18 cellular contexts compared by ENCODE assay signal in the genomic region with DNA sequence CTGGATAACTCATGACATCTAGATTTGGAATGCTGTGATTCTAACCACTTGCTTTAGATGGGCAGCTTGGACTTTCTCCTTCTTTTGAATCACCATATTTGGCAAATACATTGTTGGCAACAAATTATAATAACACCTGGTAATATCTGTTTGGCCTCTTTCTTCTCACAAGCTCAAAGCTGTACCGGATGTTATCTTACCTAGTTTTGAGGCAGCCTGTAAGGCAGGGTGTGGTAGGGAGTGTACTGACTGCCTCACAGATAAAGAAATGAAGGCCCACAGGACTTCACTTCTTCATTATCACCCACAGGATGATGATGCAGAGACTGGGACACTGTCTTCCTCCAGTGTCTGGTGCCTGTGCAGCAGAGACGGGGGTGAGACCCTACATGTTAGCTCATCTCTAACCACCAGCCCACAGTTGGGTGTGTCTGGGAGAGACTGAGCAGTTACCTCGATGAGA. TPM values are rescaled to one million over a fixed set of nuclear protein-coding genes. Genes with fewer than 3 reads are reported as not detected.
DNase-seq lines count a peak whose midpoint lies in the region; ATAC-seq lines count a peak whose summit lies in the region.
"Had no signal": no experiment of that assay in that cellular context is flagged by ENCODE, and none has a peak within 500 bp of the region (broad histone marks: within the 10 kb centered on the region; RNA-seq: fewer than 3 reads in every experiment).

No MANE protein-coding gene starts in this region.

- H3K4me1 Mint-ChIP-seq in CD4-positive, alpha-beta memory T cell = peaks cover 4 to 17% (median 10%) of the 10 kb centered on the region in 4 donors
- peaks cover 4% of the 10 kb centered on the region for H3K4me1 Mint-ChIP-seq in activated CD4-positive, alpha-beta T cell treated with anti-CD3 and anti-CD28 coated beads, Interleukin-2, amount 10 ng/mL, durations not matched to agents 7 days and 5 days
- peaks cover 5% of the 10 kb centered on the region for H3K4me1 Mint-ChIP-seq in activated T-helper 2 cell treated with anti-CD3 and anti-CD28 coated beads, Interferon-gamma antibody, Interleukin-2, Interleukin-4, amounts not matched to agents 10 μg/mL and 5 μg/mL and 100 μg/mL, durations not matched to agents 14 hours and 24 hours and 36 hours (ENCODE audit: low read depth)

- peak; percentile 69 for ATAC-seq in esophagus mucosa
- ATAC-seq: left lung, psoas muscle had no signal

- H3K36me3 Mint-ChIP-seq in CD4-positive, alpha-beta memory T cell = peaks cover 3 to 24% of the 10 kb centered on the region in 2 donors
- H3K36me3 Mint-ChIP-seq in activated CD4-positive, alpha-beta T cell treated with anti-CD3 and anti-CD28 coated beads, Interleukin-2, amount 10 ng/mL, durations not matched to agents 7 days and 5 days (ENCODE audit: low read depth) = no peaks in the 10 kb centered on the region
- no peaks in the 10 kb centered on the region for H3K36me3 Mint-ChIP-seq in activated T-helper 2 cell treated with anti-CD3 and anti-CD28 coated beads, Interferon-gamma antibody, Interleukin-2, Interleukin-4, amounts not matched to agents 10 μg/mL and 5 μg/mL and 100 μg/mL, durations not matched to agents 14 hours and 24 hours and 36 hours (ENCODE audit: low read depth)

- no peaks in the 10 kb centered on the region for H3K27me3 Mint-ChIP-seq in CD4-positive, alpha-beta memory T cell
- no peaks in the 10 kb centered on the region for H3K27me3 Mint-ChIP-seq in activated CD4-positive, alpha-beta T cell treated with anti-CD3 and anti-CD28 coated beads, Interleukin-2, amount 10 ng/mL, durations not matched to agents 7 days and 5 days
- H3K27me3 Mint-ChIP-seq in activated T-helper 2 cell treated with anti-CD3 and anti-CD28 coated beads, Interferon-gamma antibody, Interleukin-2, Interleukin-4, amounts not matched to agents 10 μg/mL and 5 μg/mL and 100 μg/mL, durations not matched to agents 14 hours and 24 hours and 36 hours (ENCODE audit: low read depth) = no peaks in the 10 kb centered on the region

- H3K27ac Mint-ChIP-seq in CD4-positive, alpha-beta memory T cell = peak overlapping the region; percentile 15 to 89 (median 79)
- peak overlapping the region; percentile 54 for H3K27ac Mint-ChIP-seq in activated CD4-positive, alpha-beta T cell treated with anti-CD3 and anti-CD28 coated beads, Interleukin-2, amount 10 ng/mL, durations not matched to agents 7 days and 5 days
- no peak overlapping the region for H3K27ac Mint-ChIP-seq in activated T-helper 2 cell treated with anti-CD3 and anti-CD28 coated beads, Interferon-gamma antibody, Interleukin-2, Interleukin-4, amounts not matched to agents 10 μg/mL and 5 μg/mL and 100 μg/mL, durations not matched to agents 14 hours and 24 hours and 36 hours
- H3K27ac Mint-ChIP-seq: T-helper 1 cell treated with Interleukin-12 subunit alpha and Interleukin-12 subunit beta and Interleukin-4 antibody, amounts not matched to agents 30 μg/mL and 1 μg/mL, for 36 hours had no signal

- CTCF ChIA-PET in CD4-positive, alpha-beta memory T cell (lab: Charles Lee; ENCODE audit: partially characterized antibody) = no interaction called here
- CTCF ChIA-PET in activated CD4-positive, alpha-beta T cell treated with anti-CD3 and anti-CD28 coated beads, Interleukin-2, amount 10 ng/mL, durations not matched to agents 7 days and 5 days (lab: Charles Lee) = interaction anchor here (0.9 kb wide), 1 partner anchor 11 kb away, joined by 5 read pairs; no protein-coding TSS in a partner anchor

- POLR2A ChIA-PET in CD4-positive, alpha-beta memory T cell (lab: Charles Lee; ENCODE audit: partially characterized antibody) = no interaction called here
- POLR2A ChIA-PET in activated CD4-positive, alpha-beta T cell treated with anti-CD3 and anti-CD28 coated beads, Interleukin-2, amount 10 ng/mL, durations not matched to agents 7 days and 5 days (lab: Charles Lee) = no interaction called here

- H3K27ac ChIP-seq in CD4-positive, alpha-beta memory T cell (ENCODE audit: low read depth, low read length) = peak overlapping the region; percentile 33
- H3K27ac ChIP-seq: coronary artery, left lung, psoas muscle, upper lobe of left lung had no signal

- intact Hi-C loops in CD4-positive, alpha-beta memory T cell (cut with micrococcal nuclease) = no loop called here
- intact Hi-C loops in cardiac septum (cut with DNase I) = no loop called here
- intact Hi-C loops in activated T-helper 2 cell treated with anti-CD3 and anti-CD28 coated beads, Interferon-gamma antibody, Interleukin-2, Interleukin-4, amounts not matched to agents 10 μg/mL and 5 μg/mL and 100 μg/mL, durations not matched to agents 14 hours and 24 hours and 36 hours (cut with micrococcal nuclease) = no loop called here

- H3K4me3 Mint-ChIP-seq in CD4-positive, alpha-beta memory T cell = no peak overlapping the region
- no peak overlapping the region for H3K4me3 Mint-ChIP-seq in activated CD4-positive, alpha-beta T cell treated with anti-CD3 and anti-CD28 coated beads, Interleukin-2, amount 10 ng/mL, durations not matched to agents 7 days and 5 days
- H3K4me3 Mint-ChIP-seq in activated T-helper 2 cell treated with anti-CD3 and anti-CD28 coated beads, Interferon-gamma antibody, Interleukin-2, Interleukin-4, amounts not matched to agents 10 μg/mL and 5 μg/mL and 100 μg/mL, durations not matched to agents 14 hours and 24 hours and 36 hours (ENCODE audit: low read depth) = no peak overlapping the region
- H3K4me3 Mint-ChIP-seq: T-helper 1 cell treated with Interleukin-12 subunit alpha and Interleukin-12 subunit beta and Interleukin-4 antibody, amounts not matched to agents 30 μg/mL and 1 μg/mL, for 36 hours had no signal

- no peaks in the 10 kb centered on the region for H3K9me3 ChIP-seq in CD4-positive, alpha-beta memory T cell (ENCODE audit: control insufficient read depth in 1 of 2, low read length in 2 of 2)
- H3K9me3 ChIP-seq: left lung, psoas muscle, upper lobe of left lung had no signal

- DNase-seq in NCI-H2171 treated with DMSO at 0.1 percent for 48 hours (lab: John Stamatoyannopoulos, UW) (peak; percentile 4), NCI-H2171 (lab: John Stamatoyannopoulos, UW) (no peak), dedifferentiated amniotic fluid mesenchymal stem cell (ENCODE audit: extremely low spot score) (no peak), cardiac septum (ENCODE audit: low spot score) (no peak)
- DNase-seq in CD4-positive, alpha-beta memory T cell = peak; percentile 33 to 87 (median 66)
- DNase-seq in activated CD4-positive, alpha-beta T cell treated with anti-CD3 and anti-CD28 coated beads, Interleukin-2, amount 10 ng/mL, durations not matched to agents 7 days and 5 days = no peak
- no peak for DNase-seq in activated T-helper 2 cell treated with anti-CD3 and anti-CD28 coated beads, Interferon-gamma antibody, Interleukin-2, Interleukin-4, amounts not matched to agents 10 μg/mL and 5 μg/mL and 100 μg/mL, durations not matched to agents 14 hours and 24 hours and 36 hours (ENCODE audit: low spot score)
- DNase-seq: amniotic stem cell, EL, left lung, NCI-H1694 treated with DMSO at 0.1 percent for 48 hours, NCI-H69, psoas muscle, upper lobe of left lung had no signal

- no peaks in the 10 kb centered on the region for H3K27me3 ChIP-seq in CD4-positive, alpha-beta memory T cell (ENCODE audit: insufficient read depth, low read length)
- H3K27me3 ChIP-seq: left lung, upper lobe of left lung had no signal

- peaks cover 20% of the 10 kb centered on the region for H3K4me1 ChIP-seq in CD4-positive, alpha-beta memory T cell (ENCODE audit: insufficient read depth, low read length)
- H3K4me1 ChIP-seq: left lung, psoas muscle, upper lobe of left lung had no signal

- H3K36me3 ChIP-seq in CD4-positive, alpha-beta memory T cell (ENCODE audit: insufficient read depth, low read length) = no peaks in the 10 kb centered on the region

- H3K9me3 Mint-ChIP-seq in CD4-positive, alpha-beta memory T cell = no peaks in the 10 kb centered on the region
- H3K9me3 Mint-ChIP-seq in activated CD4-positive, alpha-beta T cell treated with anti-CD3 and anti-CD28 coated beads, Interleukin-2, amount 10 ng/mL, durations not matched to agents 7 days and 5 days = no peaks in the 10 kb centered on the region
- H3K9me3 Mint-ChIP-seq in activated T-helper 2 cell treated with anti-CD3 and anti-CD28 coated beads, Interferon-gamma antibody, Interleukin-2, Interleukin-4, amounts not matched to agents 10 μg/mL and 5 μg/mL and 100 μg/mL, durations not matched to agents 14 hours and 24 hours and 36 hours = no peaks in the 10 kb centered on the region
- H3K9me3 Mint-ChIP-seq: T-helper 1 cell treated with Interleukin-12 subunit alpha and Interleukin-12 subunit beta and Interleukin-4 antibody, amounts not matched to agents 30 μg/mL and 1 μg/mL, for 36 hours had no signal

- H3K4me3 ChIP-seq in CD4-positive, alpha-beta memory T cell (ENCODE audit: low read length in 2 of 2) = no peak overlapping the region
- H3K4me3 ChIP-seq: coronary artery, left lung, psoas muscle, upper lobe of left lung had no signal

RNA-seq across cellular contexts. Expression of a gene that starts 28.5 kb away (rescaled TPM):
- 1 to 10 TPM; 3.5 to 4.4 TPM for total RNA-seq in CD4-positive, alpha-beta memory T cell
- polyA plus RNA-seq in CD4-positive, alpha-beta memory T cell = 1 to 10 TPM; 5.0 to 5.3 TPM
- 1 to 10 TPM; 1.9 to 2.2 TPM for total RNA-seq in activated CD4-positive, alpha-beta T cell treated with anti-CD3 and anti-CD28 coated beads, Interleukin-2, amount 10 ng/mL, durations not matched to agents 7 days and 5 days
- 36.6 TPM for total RNA-seq in esophagus mucosa
- 4.3 TPM for total RNA-seq in cardiac septum
- total RNA-seq in activated T-helper 2 cell treated with anti-CD3 and anti-CD28 coated beads, Interferon-gamma antibody, Interleukin-2, Interleukin-4, amounts not matched to agents 10 μg/mL and 5 μg/mL and 100 μg/mL, durations not matched to agents 14 hours and 24 hours and 36 hours = 2.6 TPM in 2 replicates

RNA-seq across cellular contexts. Expression of a gene that starts 43.2 kb away (rescaled TPM):
- total RNA-seq in CD4-positive, alpha-beta memory T cell = 10 to 100 TPM; 40.0 to 44.3 TPM
- polyA plus RNA-seq in CD4-positive, alpha-beta memory T cell = 10 to 100 TPM in 1 of 2 donors, 1 to 10 TPM in 1; 7.5 to 14.2 TPM
- total RNA-seq in activated CD4-positive, alpha-beta T cell treated with anti-CD3 and anti-CD28 coated beads, Interleukin-2, amount 10 ng/mL, durations not matched to agents 7 days and 5 days = 10 to 100 TPM; 24.5 to 25.1 TPM
- total RNA-seq in esophagus mucosa (16.4 TPM), cardiac septum (33.5 TPM)
- total RNA-seq in activated T-helper 2 cell treated with anti-CD3 and anti-CD28 coated beads, Interferon-gamma antibody, Interleukin-2, Interleukin-4, amounts not matched to agents 10 μg/mL and 5 μg/mL and 100 μg/mL, durations not matched to agents 14 hours and 24 hours and 36 hours = 29.3 and 32.6 TPM in 2 replicates

RNA-seq across cellular contexts. Expression of a gene that starts 57.5 kb away (rescaled TPM):
- 1 to 10 TPM in 1 of 2 experiments, under 1 TPM in 1; 0.81 to 1.4 TPM for total RNA-seq in CD4-positive, alpha-beta memory T cell
- polyA plus RNA-seq in CD4-positive, alpha-beta memory T cell = 1 to 10 TPM in 1 of 2 donors, not detected in 1; 1.0 TPM
- total RNA-seq in activated CD4-positive, alpha-beta T cell treated with anti-CD3 and anti-CD28 coated beads, Interleukin-2, amount 10 ng/mL, durations not matched to agents 7 days and 5 days = under 1 TPM; 0.17 to 0.30 TPM
- total RNA-seq in esophagus mucosa = 9.3 TPM
- 0.19 TPM for total RNA-seq in cardiac septum
- total RNA-seq in activated T-helper 2 cell treated with anti-CD3 and anti-CD28 coated beads, Interferon-gamma antibody, Interleukin-2, Interleukin-4, amounts not matched to agents 10 μg/mL and 5 μg/mL and 100 μg/mL, durations not matched to agents 14 hours and 24 hours and 36 hours = 0.34 and 0.50 TPM in 2 replicates
- total RNA-seq: myocyte had no signal

Comparison
In these comparisons a context has a peak if more than half of its experiments do, and no peak if none do; other contexts are left out.
1. DNase-seq: peak in NCI-H2171 treated with DMSO at 0.1 percent for 48 hours (single experiment) and CD4-positive, alpha-beta memory T cell (5 of 5); none in NCI-H2171 (single experiment), activated CD4-positive, alpha-beta T cell treated with anti-CD3 and anti-CD28 coated beads, Interleukin-2, amount 10 ng/mL, durations not matched to agents 7 days and 5 days (single experiment), dedifferentiated amniotic fluid mesenchymal stem cell (single experiment), cardiac septum (single experiment) and activated T-helper 2 cell treated with anti-CD3 and anti-CD28 coated beads, Interferon-gamma antibody, Interleukin-2, Interleukin-4, amounts not matched to agents 10 μg/mL and 5 μg/mL and 100 μg/mL, durations not matched to agents 14 hours and 24 hours and 36 hours (single experiment).